In the genomic region with DNA sequence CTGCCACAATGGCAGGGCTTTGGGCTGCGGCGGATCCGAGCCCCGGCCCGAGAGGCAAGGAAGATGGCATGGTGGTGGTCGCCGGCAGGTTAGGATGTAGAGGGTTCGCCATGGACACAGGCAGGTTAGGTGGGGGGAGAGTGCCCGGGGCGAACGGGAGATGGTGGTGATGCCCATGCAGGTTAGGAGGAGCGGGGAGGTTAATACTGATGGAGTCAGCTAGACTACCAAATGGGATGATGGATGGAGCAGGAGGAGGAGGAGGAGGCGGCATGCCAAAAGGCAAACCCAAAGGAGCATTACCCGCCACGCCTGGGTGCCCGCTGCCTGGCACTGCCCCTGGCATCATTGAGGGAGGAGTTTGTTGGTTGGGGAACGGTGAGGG, we compare ENCODE assay signal across 21 cellular contexts. TPM values are rescaled to one million over a fixed set of nuclear protein-coding genes. Genes with fewer than 3 reads are reported as not detected.
DNase-seq lines count a peak whose midpoint lies in the region; ATAC-seq, FAIRE-seq and TF ChIP-seq lines count a peak whose summit lies in the region.
"Had no signal": no experiment of that assay in that cellular context is flagged by ENCODE, and none has a peak within 500 bp of the region (broad histone marks: within the 10 kb centered on the region; RNA-seq: fewer than 3 reads in every experiment).

No MANE protein-coding gene starts in this region.

- peaks cover 24% of the 10 kb centered on the region for H4K20me1 ChIP-seq in HepG2 (ENCODE audit: insufficient read depth, low read length)

- no peak for FAIRE-seq in HepG2 (lab: Jason Lieb, UNC)

- H3K36me3 Mint-ChIP-seq in natural killer cell, result peaks cover 9% of the 10 kb centered on the region
- H3K36me3 Mint-ChIP-seq in natural killer cell treated with Interleukin-12 subunit alpha and Interleukin-12 subunit beta and Interleukin-15 and Interleukin-18, amount 100 ng/mL, for 72 hours, result peaks cover 30% of the 10 kb centered on the region

- no peaks in the 10 kb centered on the region for H3K9me3 Mint-ChIP-seq in natural killer cell
- no peaks in the 10 kb centered on the region for H3K9me3 Mint-ChIP-seq in natural killer cell treated with Interleukin-12 subunit alpha and Interleukin-12 subunit beta and Interleukin-15 and Interleukin-18, amount 100 ng/mL, for 72 hours
- H3K9me3 Mint-ChIP-seq: IgD-negative memory B cell had no signal

- no peak for TF ChIP-seq EP300 in HepG2 (IDR thresholded peaks at IDR 0.05; ENCODE audit: low read depth in 2 of 2, low read length in 2 of 2)
- TF ChIP-seq EP300 in HepG2 (CRISPR knock-in tag; IDR thresholded peaks at IDR 0.05; ENCODE audit: borderline replicate concordance), result no peak

- BruUV-seq in HepG2 (replicated peaks; lab: Mats Ljungman, UMichigan), result no TSS peak

- in situ Hi-C loops in HepG2 (cut with HindIII; ENCODE audit: extremely low pct_ligation_motif_present, low pct_unique_long_range_greater_than_20kb), result no loop called here

- H3K4me3 ChIP-seq in HepG2 (replicated peaks in 1 of 3; ENCODE audit: insufficient read depth in 1 of 3, low read depth in 2 of 3, low read length in 3 of 3), result no peak overlapping the region
- H3K4me3 ChIP-seq: ascending aorta, esophagus squamous epithelium, SK-N-MC had no signal

- no peaks in the 10 kb centered on the region for H3K27me3 ChIP-seq in HepG2 (ENCODE audit: control insufficient read depth in 1 of 2, insufficient read depth in 2 of 2, low read length in 2 of 2)
- H3K27me3 ChIP-seq: ascending aorta, esophagus squamous epithelium had no signal

- no peak; a peak in 1 of 4 replicates for TF ChIP-seq POLR2A in HepG2 (IDR thresholded peaks at IDR 0.05; ENCODE audit: insufficient read depth in 1 of 2, low read depth in 2 of 2, low read length in 2 of 2)

- peak overlapping the region; percentile 80 to 96 for H3K27ac Mint-ChIP-seq in natural killer cell
- no peak overlapping the region for H3K27ac Mint-ChIP-seq in natural killer cell treated with Interleukin-12 subunit alpha and Interleukin-12 subunit beta and Interleukin-15 and Interleukin-18, amount 100 ng/mL, for 72 hours

- H3K27ac ChIP-seq in HepG2 (ENCODE audit: extremely low read length, insufficient read depth, low read length), result no peak overlapping the region
- H3K27ac ChIP-seq: SK-N-MC had no signal

- H3K9ac ChIP-seq in HepG2 (ENCODE audit: insufficient read depth, low read depth, low read length), result no peak overlapping the region

- no peak overlapping the region for H3K4me2 ChIP-seq in HepG2 (ENCODE audit: low read depth, low read length)

- CTCF ChIA-PET in HepG2 (lab: Yijun Ruan, JAX; ENCODE audit: low intra/inter-chr PET ratio, low total read pairs), result no interaction called here

- DNase-seq in natural killer cell (no peak), astrocyte of the hippocampus (ENCODE audit: low read depth, low spot score) (peak; percentile 22), HepG2 (ENCODE audit: low spot score) (no peak)
- DNase-seq in natural killer cell treated with Interleukin-12 subunit alpha and Interleukin-12 subunit beta and Interleukin-15 and Interleukin-18, amount 100 ng/mL, for 72 hours (ENCODE audit: low spot score), result no peak
- no peak for DNase-seq in activated CD4-positive, alpha-beta T cell treated with anti-CD3 and anti-CD28 coated beads, Interleukin-2, amount 50 U/mL, for 4 hours
- no peak for DNase-seq in stimulated activated naive CD8-positive, alpha-beta T cell treated with anti-CD3 and anti-CD28 coated beads, Interleukin-15, Interleukin-2, amounts not matched to agents 100 U/mL and 50 U/mL, for 24 hours
- DNase-seq: cortex of kidney; esophagus squamous epithelium; GDM1; islet precursor cell; mesenchymal stem cell; MV-4-11; NCI-H2081; NCI-H510A treated with DMSO at 0.1 percent for 48 hours; OCI-M1; stimulated activated CD4-positive, alpha-beta T cell treated with anti-CD3 and anti-CD28 coated beads, Interleukin-2, amount 100 ng/mL, for 24 hours had no signal

- H3K79me2 ChIP-seq in HepG2 (ENCODE audit: insufficient read depth, low read length), result peaks cover 13% of the 10 kb centered on the region

- ATAC-seq in natural killer cell (no peak), HepG2 (peak; percentile 5; the same call in 2 of the 3 replicates), HG02642 (IDR thresholded peaks at IDR 0.05; ENCODE audit: poor library complexity, unreplicated experiment) (no peak), HG03045 (IDR thresholded peaks at IDR 0.05; ENCODE audit: unreplicated experiment) (no peak)
- no peak for ATAC-seq in natural killer cell treated with Interleukin-12 subunit alpha and Interleukin-12 subunit beta and Interleukin-15 and Interleukin-18, amount 100 ng/mL, for 72 hours
- ATAC-seq in stimulated activated naive CD8-positive, alpha-beta T cell treated with anti-CD3 and anti-CD28 coated beads, Interleukin-15, Interleukin-2, amounts not matched to agents 100 U/mL and 50 U/mL, for 24 hours, result no peak

- TF ChIP-seq RAD21 in HepG2 (CRISPR knock-in tag; IDR thresholded peaks at IDR 0.05), result no peak

- TF ChIP-seq CTCF in natural killer cell (IDR thresholded peaks at IDR 0.05), result no peak
- no peak for TF ChIP-seq CTCF in HepG2 (CRISPR knock-in tag; IDR thresholded peaks at IDR 0.05)

- H3K4me3 Mint-ChIP-seq in natural killer cell, result peak overlapping the region; percentile 25
- no peak overlapping the region for H3K4me3 Mint-ChIP-seq in natural killer cell treated with Interleukin-12 subunit alpha and Interleukin-12 subunit beta and Interleukin-15 and Interleukin-18, amount 100 ng/mL, for 72 hours

- peaks cover 33 to 69% of the 10 kb centered on the region in 2 experiments for H3K36me3 ChIP-seq in HepG2 (replicated peaks in 1 of 2; ENCODE audit: control insufficient read depth in 1 of 2, insufficient read depth in 2 of 2, low read length in 2 of 2)

- H2AFZ ChIP-seq in HepG2 (ENCODE audit: low read length), result no peak overlapping the region

- WGBS in HepG2 (ENCODE audit: low lambda C conversion rate), result 97% methylated on average over 17 of the region's 17 CpGs

- H3K4me1 Mint-ChIP-seq in natural killer cell, result peaks cover 27 to 38% of the 10 kb centered on the region in 2 donors
- peaks cover 23 to 39% of the 10 kb centered on the region in 2 donors for H3K4me1 Mint-ChIP-seq in natural killer cell treated with Interleukin-12 subunit alpha and Interleukin-12 subunit beta and Interleukin-15 and Interleukin-18, amount 100 ng/mL, for 72 hours (ENCODE audit: low read depth in 2 of 2)

- POLR2A ChIA-PET in HepG2 (lab: Yijun Ruan, JAX), result interaction anchor here (2.2 kb wide), 1 partner anchor 46 kb away, joined by 7 read pairs; the partner anchor contains the start of gene ZC3H10

- no peaks in the 10 kb centered on the region for H3K27me3 Mint-ChIP-seq in natural killer cell (ENCODE audit: low read depth in 2 of 2)
- no peaks in the 10 kb centered on the region for H3K27me3 Mint-ChIP-seq in natural killer cell treated with Interleukin-12 subunit alpha and Interleukin-12 subunit beta and Interleukin-15 and Interleukin-18, amount 100 ng/mL, for 72 hours
- H3K27me3 Mint-ChIP-seq: IgD-negative memory B cell had no signal

- H3K4me1 ChIP-seq in HepG2 (ENCODE audit: insufficient read depth, low read length), result peaks cover 25% of the 10 kb centered on the region

- H3K9me3 ChIP-seq in HepG2 (ENCODE audit: low read length), result no peaks in the 10 kb centered on the region
- H3K9me3 ChIP-seq: ascending aorta, esophagus squamous epithelium had no signal

- intact Hi-C loops in natural killer cell (cut with micrococcal nuclease) (no loop called here), HepG2 (cut with micrococcal nuclease; ENCODE audit: unreplicated experiment) (no loop called here)

RNA-seq across cellular contexts. Expression of gene MYL6, which starts 6.2 kb away (rescaled TPM):
- total RNA-seq in natural killer cell (1,000 to 10,000 TPM in 2 of 3 donors, 100 to 1,000 TPM in 1; 881 to 1,204 (median 1,015) TPM), HepG2 (2016; rRNA removed; fragmentation: Illumina TruSeq; extraction: Trizol) (1,192 and 1,778 TPM in 2 replicates)
- 1,000 to 10,000 TPM; 1,441 to 1,555 TPM for total RNA-seq in natural killer cell treated with Interleukin-12 subunit alpha and Interleukin-12 subunit beta and Interleukin-15 and Interleukin-18, amount 100 ng/mL, for 72 hours
- total RNA-seq in HepG2 (2016; cell fraction: cytosol; rRNA removed; fragmentation: Illumina TruSeq; extraction: Trizol; ENCODE audit: low read depth), result 428 and 482 TPM in 2 replicates
- total RNA-seq in HepG2 (2016; cell fraction: insoluble cytoplasmic fraction; rRNA removed; fragmentation: Illumina TruSeq; extraction: Trizol), result 1,256 and 1,894 TPM in 2 replicates
- total RNA-seq in HepG2 (2016; cell fraction: membrane; rRNA removed; fragmentation: Illumina TruSeq; extraction: Trizol), result 384 and 408 TPM in 2 replicates
- total RNA-seq in HepG2 (2016; cell fraction: nucleus; rRNA removed; fragmentation: Illumina TruSeq; extraction: Trizol), result 421 and 427 TPM in 2 replicates
- polyA plus RNA-seq in HepG2 (2011; rRNA removed), result 983 and 1,127 TPM in 2 replicates
- polyA plus RNA-seq in HepG2 (2011; cell fraction: cytosol; rRNA removed), result 1,443 and 1,577 TPM in 2 replicates
- polyA plus RNA-seq in HepG2 (2011; cell fraction: nucleus; rRNA removed), result 447 and 559 TPM in 2 replicates
- polyA plus RNA-seq in HepG2 (2012), result 597 and 749 TPM in 2 replicates
- polyA plus RNA-seq in HepG2 (2016; cell fraction: cytosol; fragmentation: Illumina TruSeq; extraction: Trizol; ENCODE audit: low read depth), result 405 and 433 TPM in 2 replicates
- 1,500 and 1,664 TPM in 2 replicates for polyA plus RNA-seq in HepG2 (2016; cell fraction: insoluble cytoplasmic fraction; fragmentation: Illumina TruSeq; extraction: Trizol; ENCODE audit: low read depth)
- 283 and 315 TPM in 2 replicates for polyA plus RNA-seq in HepG2 (2016; cell fraction: membrane; fragmentation: Illumina TruSeq; extraction: Trizol; ENCODE audit: low read depth)
- polyA plus RNA-seq in HepG2 (2016; cell fraction: nucleus; fragmentation: Illumina TruSeq; extraction: Trizol; ENCODE audit: insufficient read depth, low read depth), result 579 and 630 TPM in 2 replicates
- 230 and 730 TPM in 2 replicates for polyA minus RNA-seq in HepG2 (2011; rRNA and poly(A)+ RNA removed; ENCODE audit: low replicate concordance)
- 135 and 172 TPM in 2 replicates for polyA minus RNA-seq in HepG2 (2011; cell fraction: cytosol; rRNA and poly(A)+ RNA removed)
- 220 and 358 TPM in 2 replicates for polyA minus RNA-seq in HepG2 (2011; cell fraction: nucleus; rRNA and poly(A)+ RNA removed)

RNA-seq across cellular contexts. Expression of gene MYL6B, which starts 11.9 kb away (rescaled TPM):
- total RNA-seq in natural killer cell (1 to 10 TPM; 6.7 to 8.9 (median 7.4) TPM), HepG2 (2016; rRNA removed; fragmentation: Illumina TruSeq; extraction: Trizol) (75.7 and 76.5 TPM in 2 replicates)
- 10 to 100 TPM; 32.0 to 65.5 TPM for total RNA-seq in natural killer cell treated with Interleukin-12 subunit alpha and Interleukin-12 subunit beta and Interleukin-15 and Interleukin-18, amount 100 ng/mL, for 72 hours
- 325 and 392 TPM in 2 replicates for total RNA-seq in HepG2 (2016; cell fraction: cytosol; rRNA removed; fragmentation: Illumina TruSeq; extraction: Trizol; ENCODE audit: low read depth)
- 64.5 and 75.8 TPM in 2 replicates for total RNA-seq in HepG2 (2016; cell fraction: insoluble cytoplasmic fraction; rRNA removed; fragmentation: Illumina TruSeq; extraction: Trizol)
- 194 and 230 TPM in 2 replicates for total RNA-seq in HepG2 (2016; cell fraction: membrane; rRNA removed; fragmentation: Illumina TruSeq; extraction: Trizol)
- 25.1 and 31.8 TPM in 2 replicates for total RNA-seq in HepG2 (2016; cell fraction: nucleus; rRNA removed; fragmentation: Illumina TruSeq; extraction: Trizol)
- 81.4 and 88.7 TPM in 2 replicates for polyA plus RNA-seq in HepG2 (2011; rRNA removed)
- 101 and 116 TPM in 2 replicates for polyA plus RNA-seq in HepG2 (2011; cell fraction: cytosol; rRNA removed)
- polyA plus RNA-seq in HepG2 (2011; cell fraction: nucleus; rRNA removed), result 53.0 and 71.7 TPM in 2 replicates
- 71.1 and 77.9 TPM in 2 replicates for polyA plus RNA-seq in HepG2 (2012)
- polyA plus RNA-seq in HepG2 (2016; cell fraction: cytosol; fragmentation: Illumina TruSeq; extraction: Trizol; ENCODE audit: low read depth), result 374 and 492 TPM in 2 replicates
- polyA plus RNA-seq in HepG2 (2016; cell fraction: insoluble cytoplasmic fraction; fragmentation: Illumina TruSeq; extraction: Trizol; ENCODE audit: low read depth), result 78.1 and 85.3 TPM in 2 replicates
- 220 and 254 TPM in 2 replicates for polyA plus RNA-seq in HepG2 (2016; cell fraction: membrane; fragmentation: Illumina TruSeq; extraction: Trizol; ENCODE audit: low read depth)
- polyA plus RNA-seq in HepG2 (2016; cell fraction: nucleus; fragmentation: Illumina TruSeq; extraction: Trizol; ENCODE audit: insufficient read depth, low read depth), result 77.1 and 86.6 TPM in 2 replicates
- 23.8 and 38.6 TPM in 2 replicates for polyA minus RNA-seq in HepG2 (2011; rRNA and poly(A)+ RNA removed; ENCODE audit: low replicate concordance)
- 16.8 and 20.3 TPM in 2 replicates for polyA minus RNA-seq in HepG2 (2011; cell fraction: cytosol; rRNA and poly(A)+ RNA removed)
- 14.3 and 20.6 TPM in 2 replicates for polyA minus RNA-seq in HepG2 (2011; cell fraction: nucleus; rRNA and poly(A)+ RNA removed)

RNA-seq across cellular contexts. Expression of gene SMARCC2, which starts 24.9 kb away (rescaled TPM):
- total RNA-seq in natural killer cell (100 to 1,000 TPM; 205 to 232 (median 210) TPM), HepG2 (2016; rRNA removed; fragmentation: Illumina TruSeq; extraction: Trizol) (13.1 and 21.3 TPM in 2 replicates)
- 100 to 1,000 TPM; 102 to 166 TPM for total RNA-seq in natural killer cell treated with Interleukin-12 subunit alpha and Interleukin-12 subunit beta and Interleukin-15 and Interleukin-18, amount 100 ng/mL, for 72 hours
- 7.8 and 8.7 TPM in 2 replicates for total RNA-seq in HepG2 (2016; cell fraction: cytosol; rRNA removed; fragmentation: Illumina TruSeq; extraction: Trizol; ENCODE audit: low read depth)
- 13.2 and 20.4 TPM in 2 replicates for total RNA-seq in HepG2 (2016; cell fraction: insoluble cytoplasmic fraction; rRNA removed; fragmentation: Illumina TruSeq; extraction: Trizol)
- total RNA-seq in HepG2 (2016; cell fraction: membrane; rRNA removed; fragmentation: Illumina TruSeq; extraction: Trizol), result 6.4 and 7.1 TPM in 2 replicates
- 34.5 and 38.1 TPM in 2 replicates for total RNA-seq in HepG2 (2016; cell fraction: nucleus; rRNA removed; fragmentation: Illumina TruSeq; extraction: Trizol)
- 21.0 and 24.1 TPM in 2 replicates for polyA plus RNA-seq in HepG2 (2011; rRNA removed)
- 6.4 and 7.0 TPM in 2 replicates for polyA plus RNA-seq in HepG2 (2011; cell fraction: cytosol; rRNA removed)
- polyA plus RNA-seq in HepG2 (2011; cell fraction: nucleus; rRNA removed), result 89.5 and 95.6 TPM in 2 replicates
- 18.5 and 25.0 TPM in 2 replicates for polyA plus RNA-seq in HepG2 (2012)
- polyA plus RNA-seq in HepG2 (2016; cell fraction: cytosol; fragmentation: Illumina TruSeq; extraction: Trizol; ENCODE audit: low read depth), result 1.0 and 1.5 TPM in 2 replicates
- 11.3 and 14.8 TPM in 2 replicates for polyA plus RNA-seq in HepG2 (2016; cell fraction: insoluble cytoplasmic fraction; fragmentation: Illumina TruSeq; extraction: Trizol; ENCODE audit: low read depth)
- 3.5 and 3.7 TPM in 2 replicates for polyA plus RNA-seq in HepG2 (2016; cell fraction: membrane; fragmentation: Illumina TruSeq; extraction: Trizol; ENCODE audit: low read depth)
- 65.5 and 70.0 TPM in 2 replicates for polyA plus RNA-seq in HepG2 (2016; cell fraction: nucleus; fragmentation: Illumina TruSeq; extraction: Trizol; ENCODE audit: insufficient read depth, low read depth)
- polyA minus RNA-seq in HepG2 (2011; rRNA and poly(A)+ RNA removed; ENCODE audit: low replicate concordance), result 32.0 and 82.6 TPM in 2 replicates
- polyA minus RNA-seq in HepG2 (2011; cell fraction: cytosol; rRNA and poly(A)+ RNA removed), result 17.5 and 19.3 TPM in 2 replicates
- polyA minus RNA-seq in HepG2 (2011; cell fraction: nucleus; rRNA and poly(A)+ RNA removed), result 62.1 and 93.5 TPM in 2 replicates

RNA-seq across cellular contexts. Expression of gene ESYT1, which starts 36.3 kb away (rescaled TPM):
- total RNA-seq in natural killer cell (100 to 1,000 TPM; 198 to 215 (median 199) TPM), HepG2 (2016; rRNA removed; fragmentation: Illumina TruSeq; extraction: Trizol) (30.1 and 66.9 TPM in 2 replicates)
- total RNA-seq in natural killer cell treated with Interleukin-12 subunit alpha and Interleukin-12 subunit beta and Interleukin-15 and Interleukin-18, amount 100 ng/mL, for 72 hours, result 100 to 1,000 TPM in 1 of 2 donors, 10 to 100 TPM in 1; 89.3 to 120 TPM
- total RNA-seq in HepG2 (2016; cell fraction: cytosol; rRNA removed; fragmentation: Illumina TruSeq; extraction: Trizol; ENCODE audit: low read depth), result 6.1 and 7.8 TPM in 2 replicates
- total RNA-seq in HepG2 (2016; cell fraction: insoluble cytoplasmic fraction; rRNA removed; fragmentation: Illumina TruSeq; extraction: Trizol), result 27.6 and 70.9 TPM in 2 replicates
- 12.4 and 14.5 TPM in 2 replicates for total RNA-seq in HepG2 (2016; cell fraction: membrane; rRNA removed; fragmentation: Illumina TruSeq; extraction: Trizol)
- 74.2 and 79.4 TPM in 2 replicates for total RNA-seq in HepG2 (2016; cell fraction: nucleus; rRNA removed; fragmentation: Illumina TruSeq; extraction: Trizol)
- 71.0 and 80.1 TPM in 2 replicates for polyA plus RNA-seq in HepG2 (2011; rRNA removed)
- polyA plus RNA-seq in HepG2 (2011; cell fraction: cytosol; rRNA removed), result 65.6 and 71.7 TPM in 2 replicates
- polyA plus RNA-seq in HepG2 (2011; cell fraction: nucleus; rRNA removed), result 144 and 146 TPM in 2 replicates
- 27.6 and 29.6 TPM in 2 replicates for polyA plus RNA-seq in HepG2 (2012)
- polyA plus RNA-seq in HepG2 (2016; cell fraction: cytosol; fragmentation: Illumina TruSeq; extraction: Trizol; ENCODE audit: low read depth), result 4.5 and 6.5 TPM in 2 replicates
- 22.5 and 29.6 TPM in 2 replicates for polyA plus RNA-seq in HepG2 (2016; cell fraction: insoluble cytoplasmic fraction; fragmentation: Illumina TruSeq; extraction: Trizol; ENCODE audit: low read depth)
- 9.2 and 9.6 TPM in 2 replicates for polyA plus RNA-seq in HepG2 (2016; cell fraction: membrane; fragmentation: Illumina TruSeq; extraction: Trizol; ENCODE audit: low read depth)
- 105 and 109 TPM in 2 replicates for polyA plus RNA-seq in HepG2 (2016; cell fraction: nucleus; fragmentation: Illumina TruSeq; extraction: Trizol; ENCODE audit: insufficient read depth, low read depth)
- 191 and 267 TPM in 2 replicates for polyA minus RNA-seq in HepG2 (2011; rRNA and poly(A)+ RNA removed; ENCODE audit: low replicate concordance)
- polyA minus RNA-seq in HepG2 (2011; cell fraction: cytosol; rRNA and poly(A)+ RNA removed), result 75.6 and 84.1 TPM in 2 replicates
- polyA minus RNA-seq in HepG2 (2011; cell fraction: nucleus; rRNA and poly(A)+ RNA removed), result 47.8 and 73.0 TPM in 2 replicates

RNA-seq across cellular contexts. Expression of gene ZC3H10, which starts 46.3 kb away (rescaled TPM):
- total RNA-seq in natural killer cell (10 to 100 TPM; 12.0 to 24.3 (median 16.2) TPM), HepG2 (2016; rRNA removed; fragmentation: Illumina TruSeq; extraction: Trizol) (1.9 and 2.3 TPM in 2 replicates)
- 10 to 100 TPM; 11.4 to 14.9 TPM for total RNA-seq in natural killer cell treated with Interleukin-12 subunit alpha and Interleukin-12 subunit beta and Interleukin-15 and Interleukin-18, amount 100 ng/mL, for 72 hours
- total RNA-seq in HepG2 (2016; cell fraction: cytosol; rRNA removed; fragmentation: Illumina TruSeq; extraction: Trizol; ENCODE audit: low read depth), result 3.2 and 3.7 TPM in 2 replicates
- total RNA-seq in HepG2 (2016; cell fraction: insoluble cytoplasmic fraction; rRNA removed; fragmentation: Illumina TruSeq; extraction: Trizol), result 1.6 and 2.5 TPM in 2 replicates
- total RNA-seq in HepG2 (2016; cell fraction: membrane; rRNA removed; fragmentation: Illumina TruSeq; extraction: Trizol), result 2.0 and 3.1 TPM in 2 replicates
- total RNA-seq in HepG2 (2016; cell fraction: nucleus; rRNA removed; fragmentation: Illumina TruSeq; extraction: Trizol), result 2.9 and 4.3 TPM in 2 replicates
- polyA plus RNA-seq in HepG2 (2011; rRNA removed), result 0.70 and 0.98 TPM in 2 replicates
- polyA plus RNA-seq in HepG2 (2011; cell fraction: cytosol; rRNA removed), result 0.58 and 0.59 TPM in 2 replicates
- 2.0 and 2.3 TPM in 2 replicates for polyA plus RNA-seq in HepG2 (2011; cell fraction: nucleus; rRNA removed)
- 0.99 and 1.0 TPM in 2 replicates for polyA plus RNA-seq in HepG2 (2012)
- polyA plus RNA-seq in HepG2 (2016; cell fraction: cytosol; fragmentation: Illumina TruSeq; extraction: Trizol; ENCODE audit: low read depth), result 0.17 and 0.23 TPM in 2 replicates
- polyA plus RNA-seq in HepG2 (2016; cell fraction: insoluble cytoplasmic fraction; fragmentation: Illumina TruSeq; extraction: Trizol; ENCODE audit: low read depth), result 1.2 and 1.5 TPM in 2 replicates
- polyA plus RNA-seq in HepG2 (2016; cell fraction: membrane; fragmentation: Illumina TruSeq; extraction: Trizol; ENCODE audit: low read depth), result 0.38 and 0.55 TPM in 2 replicates
- 2.3 and 2.8 TPM in 2 replicates for polyA plus RNA-seq in HepG2 (2016; cell fraction: nucleus; fragmentation: Illumina TruSeq; extraction: Trizol; ENCODE audit: insufficient read depth, low read depth)
- 5.6 and 16.3 TPM in 2 replicates for polyA minus RNA-seq in HepG2 (2011; rRNA and poly(A)+ RNA removed; ENCODE audit: low replicate concordance)
- 1.8 and 2.6 TPM in 2 replicates for polyA minus RNA-seq in HepG2 (2011; cell fraction: cytosol; rRNA and poly(A)+ RNA removed)
- polyA minus RNA-seq in HepG2 (2011; cell fraction: nucleus; rRNA and poly(A)+ RNA removed), result 8.6 and 8.8 TPM in 2 replicates

Comparison
In these comparisons a context has a peak if more than half of its experiments do, and no peak if none do; other contexts are left out.
1. H3K27ac Mint-ChIP-seq: peak in natural killer cell (2 of 2); none in natural killer cell treated with Interleukin-12 subunit alpha and Interleukin-12 subunit beta and Interleukin-15 and Interleukin-18, amount 100 ng/mL, for 72 hours (0 of 2).